Comparison of ENCODE assay signal across 9 cellular contexts in genomic region chr3:122678496-122678895, GRCh38. TPM values are rescaled to one million over a fixed set of nuclear protein-coding genes. Genes with fewer than 3 reads are reported as not detected.
A peak's percentile ranks its signal among the peaks of the same experiment; 100 is the strongest.
DNase-seq lines count a peak whose midpoint lies in the region; ATAC-seq, FAIRE-seq and TF ChIP-seq lines count a peak whose summit lies in the region.
"Had no signal": no experiment of that assay in that cellular context is flagged by ENCODE, and none has a peak within 500 bp of the region (broad histone marks: within the 10 kb centered on the region; RNA-seq: fewer than 3 reads in every experiment).

No MANE protein-coding gene starts in this region.

- H2AFZ ChIP-seq in astrocyte (ENCODE audit: low read depth, low read length) = peak overlapping the region; percentile 83

- no peak overlapping the region for H3K27ac ChIP-seq in astrocyte (ENCODE audit: low read depth, low read length)
- peak overlapping the region; percentile 92 for H3K27ac ChIP-seq in muscle layer of duodenum (ENCODE audit: low read length)
- H3K27ac ChIP-seq: C4-2B had no signal

- peaks cover 9% of the 10 kb centered on the region for H3K79me2 ChIP-seq in astrocyte (ENCODE audit: insufficient read depth, low read length)

- intact Hi-C loops in Right ventricle myocardium superior (cut with DNase I) = loop anchor here (5.0 kb wide), 2 partner anchors 116 to 286 kb away; partner anchors contain the start of genes DTX3L and PARP9
- intact Hi-C loops in cardiac septum (cut with DNase I) = no loop called here

- ATAC-seq in Right ventricle myocardium superior (ENCODE audit: poor library complexity) (no peak), HG02623 (IDR thresholded peaks at IDR 0.05; ENCODE audit: unreplicated experiment) (no peak)

- DNase-seq in Right ventricle myocardium superior = peak; percentile 48
- DNase-seq in cardiac septum (ENCODE audit: low spot score) = no peak
- DNase-seq in astrocyte (ENCODE audit: low read depth) = no peak
- DNase-seq in activated gamma-delta T cell (lab: John Stamatoyannopoulos, UW) = no peak
- no peak for DNase-seq in A172 (ENCODE audit: low spot score)
- DNase-seq in dedifferentiated amniotic fluid mesenchymal stem cell (ENCODE audit: extremely low spot score) = no peak

- H3K27me3 ChIP-seq in astrocyte (ENCODE audit: insufficient read depth, low read length) (no peaks in the 10 kb centered on the region), muscle layer of duodenum (ENCODE audit: low read depth, low read length) (no peaks in the 10 kb centered on the region)

- peaks cover 25% of the 10 kb centered on the region for H3K4me1 Mint-ChIP-seq in astrocyte (ENCODE audit: low read depth, unreplicated experiment)

- no peak overlapping the region for H3K4me2 ChIP-seq in astrocyte (ENCODE audit: low read length)

- no peak for TF ChIP-seq CTCF in astrocyte (IDR thresholded peaks at IDR 0.05; ENCODE audit: insufficient read depth, low read depth, low read length)

- no peak overlapping the region for H3K9ac ChIP-seq in astrocyte (ENCODE audit: low read length)

- FAIRE-seq in astrocyte (lab: Jason Lieb, UNC) = no peak

- H3K4me1 ChIP-seq in astrocyte (ENCODE audit: insufficient read depth, low read length) (peaks cover 26% of the 10 kb centered on the region), muscle layer of duodenum (ENCODE audit: control insufficient read depth in 1 of 2, insufficient read depth in 2 of 2, low read length in 2 of 2) (peaks cover 4 to 27% of the 10 kb centered on the region in 2 donors)

- H3K9me3 ChIP-seq in astrocyte (ENCODE audit: insufficient read depth, low read depth, low read length) (no peaks in the 10 kb centered on the region), muscle layer of duodenum (ENCODE audit: control insufficient read depth in 1 of 2, low read length in 2 of 2) (no peaks in the 10 kb centered on the region)

- no peaks in the 10 kb centered on the region for H3K36me3 ChIP-seq in astrocyte (ENCODE audit: insufficient read depth, low read length)
- no peaks in the 10 kb centered on the region for H3K36me3 ChIP-seq in muscle layer of duodenum (ENCODE audit: control insufficient read depth in 1 of 2, insufficient read depth in 2 of 2, low read length in 2 of 2)

- H3K4me3 Mint-ChIP-seq in astrocyte (ENCODE audit: unreplicated experiment) = no peak overlapping the region

- peaks cover 8% of the 10 kb centered on the region for H3K36me3 Mint-ChIP-seq in astrocyte (ENCODE audit: low read depth, unreplicated experiment)

- peaks cover 3% of the 10 kb centered on the region for H3K9me3 Mint-ChIP-seq in astrocyte (ENCODE audit: unreplicated experiment)

- no peak overlapping the region for H3K4me3 ChIP-seq in astrocyte (ENCODE audit: insufficient read depth, low read depth, low read length)
- H3K4me3 ChIP-seq in muscle layer of duodenum (ENCODE audit: low read depth in 1 of 2, low read length in 2 of 2) = no peak overlapping the region

- H3K27ac Mint-ChIP-seq in astrocyte (ENCODE audit: unreplicated experiment) = no peak overlapping the region

- H3K27me3 Mint-ChIP-seq in astrocyte (ENCODE audit: low read depth, unreplicated experiment) = no peaks in the 10 kb centered on the region

- no peaks in the 10 kb centered on the region for H4K20me1 ChIP-seq in astrocyte (ENCODE audit: insufficient read depth, low read length)

RNA-seq across cellular contexts. Expression of gene PARP14, which starts 2.1 kb away (rescaled TPM):
- 10.6 TPM for total RNA-seq in Right ventricle myocardium superior
- 12.7 TPM for total RNA-seq in cardiac septum
- 148 and 163 TPM in 2 replicates for total RNA-seq in astrocyte
- 20.4 and 22.6 TPM in 2 replicates for total RNA-seq in A172 (2014; rRNA removed; shearing (Covaris generic))
